In the genomic region with DNA sequence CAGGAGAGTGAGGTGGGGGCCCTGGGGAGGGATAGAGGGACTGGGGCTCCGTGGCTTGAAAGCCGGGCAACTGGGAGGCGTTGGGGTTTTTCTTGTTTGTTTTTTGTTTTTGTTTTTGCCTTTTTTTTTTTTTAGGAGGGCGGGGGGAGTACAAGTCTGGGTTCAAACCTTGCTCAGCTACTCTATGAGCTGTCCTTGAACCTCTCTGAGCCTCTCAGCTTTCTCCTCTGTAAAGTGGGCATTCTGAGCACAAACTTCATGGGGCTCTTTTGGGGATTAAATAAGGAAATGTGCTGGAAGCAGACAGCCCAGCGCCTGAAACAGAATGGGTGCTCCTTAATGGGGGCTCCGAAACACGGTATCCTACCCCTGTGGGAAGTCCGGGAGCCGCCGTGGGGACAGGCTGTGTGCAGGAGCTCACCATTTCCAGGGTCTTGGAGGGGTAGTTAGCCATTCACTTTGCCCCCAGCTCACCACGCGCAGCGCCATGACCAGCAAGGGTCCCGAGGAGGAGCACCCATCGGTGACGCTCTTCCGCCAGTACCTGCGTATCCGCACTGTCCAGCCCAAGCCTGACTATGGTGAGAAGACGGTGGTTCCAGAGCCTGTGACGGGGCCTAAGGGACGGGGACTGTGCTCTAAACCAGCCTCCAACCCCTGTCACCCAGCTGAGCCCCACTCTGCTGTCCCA, we compare ENCODE assay signal across 1 cellular context.
A peak's percentile ranks its signal among the peaks of the same experiment; 100 is the strongest.
TF ChIP-seq lines count a peak whose summit lies in the region.

No MANE protein-coding gene starts in this region.

TF ChIP-seq in K562, 482 proteins besides CTCF, POLR2A, EP300 and RAD21 (continues in another document):
- TF ChIP-seq C11orf30 (IDR thresholded peaks at IDR 0.05; ENCODE audit: low read depth) (no peak), PYGO2 (tag; IDR thresholded peaks at IDR 0.05) (no peak), TAF9B (IDR thresholded peaks at IDR 0.05; ENCODE audit: partially characterized antibody) (peak; percentile 26), POLR2H (tag; IDR thresholded peaks at IDR 0.05; ENCODE audit: low read depth) (peak; percentile 92), NBN (IDR thresholded peaks at IDR 0.05; ENCODE audit: low read depth) (0 out of 2 replicates have a peak, but pooled peaks have one; percentile 3), FOXK2 (conservative IDR thresholded peaks at IDR 0.05 in 1 of 2, IDR thresholded peaks at IDR 0.05 in 1 of 2; ENCODE audit: low read depth in 2 of 2) (0 out of 4 replicates have a peak, but pooled peaks have one; percentile 17 to 18), NCOA1 (IDR thresholded peaks at IDR 0.05; ENCODE audit: low read depth) (no peak), POLR2AphosphoS5 (IDR thresholded peaks at IDR 0.05; ENCODE audit: control insufficient read depth, insufficient read depth, low read depth, low read length) (peak; percentile 3; the same call in 1 of the 2 replicates), MTA2 (IDR thresholded peaks at IDR 0.05; ENCODE audit: low read depth) (0 out of 2 replicates have a peak, but pooled peaks have one; percentile 10), MED1 (CRISPR knock-in tag; IDR thresholded peaks at IDR 0.05; ENCODE audit: borderline replicate concordance) (no peak), ELF1 (tag; IDR thresholded peaks at IDR 0.05) (peak; percentile 37; the same call in 1 of the 2 replicates), ZNF584 (CRISPR knock-in tag; IDR thresholded peaks at IDR 0.05; ENCODE audit: low read depth) (no peak), HDAC2 (IDR thresholded peaks at IDR 0.05) (no peak), MYC (IDR thresholded peaks at IDR 0.05; ENCODE audit: low read depth, low read length) (no peak), MYC (CRISPR knock-in tag; IDR thresholded peaks at IDR 0.05; ENCODE audit: borderline replicate concordance, low read depth) (no peak), GTF2E2 (tag; IDR thresholded peaks at IDR 0.05) (0 out of 2 replicates have a peak, but pooled peaks have one; percentile 12), BRD4 (IDR thresholded peaks at IDR 0.05) (peak; percentile 27; the same call in 1 of the 2 replicates), TAF7 (tag; IDR thresholded peaks at IDR 0.05) (peak; percentile 65; the same call in 1 of the 2 replicates), NFRKB (IDR thresholded peaks at IDR 0.05; ENCODE audit: low read depth) (peak; percentile 61), SIN3B (IDR thresholded peaks at IDR 0.05; ENCODE audit: low read depth) (no peak), SMARCA4 (IDR thresholded peaks at IDR 0.05) (0 out of 2 replicates have a peak, but pooled peaks have one; percentile 21), BCOR (IDR thresholded peaks at IDR 0.05) (0 out of 2 replicates have a peak, but pooled peaks have one; percentile 49), FUS (optimal IDR thresholded peaks at IDR 0.05; ENCODE audit: low read depth, low read length) (no peak), POLR2B (IDR thresholded peaks at IDR 0.05; ENCODE audit: low read depth, partially characterized antibody) (peak; percentile 93), PHF8 (IDR thresholded peaks at IDR 0.05; ENCODE audit: borderline replicate concordance, low read length) (peak; percentile 56), GABPA (tag; conservative IDR thresholded peaks at IDR 0.05; ENCODE audit: low read depth) (peak; percentile 48), CHCHD3 (CRISPR knock-in tag; IDR thresholded peaks at IDR 0.05) (no peak), RBM17 (IDR thresholded peaks at IDR 0.05; ENCODE audit: borderline replicate concordance, low read depth, low read length) (no peak), MCM3 (IDR thresholded peaks at IDR 0.05) (no peak), TRIM28 (IDR thresholded peaks at IDR 0.05) (no peak; the same call in 1 of the 2 replicates), SAFB2 (IDR thresholded peaks at IDR 0.05; ENCODE audit: borderline replicate concordance, low read depth, low read length, severe bottlenecking) (no peak), MXI1 (IDR thresholded peaks at IDR 0.05; ENCODE audit: low read depth, low read length) (no peak), TCF3 (CRISPR knock-in tag; IDR thresholded peaks at IDR 0.05) (no peak), ZNF384 (IDR thresholded peaks at IDR 0.05; ENCODE audit: low read depth, low read length) (peak; percentile 57), ZNF717 (CRISPR knock-in tag; IDR thresholded peaks at IDR 0.05) (no peak)
- TF ChIP-seq, protein P1, sequence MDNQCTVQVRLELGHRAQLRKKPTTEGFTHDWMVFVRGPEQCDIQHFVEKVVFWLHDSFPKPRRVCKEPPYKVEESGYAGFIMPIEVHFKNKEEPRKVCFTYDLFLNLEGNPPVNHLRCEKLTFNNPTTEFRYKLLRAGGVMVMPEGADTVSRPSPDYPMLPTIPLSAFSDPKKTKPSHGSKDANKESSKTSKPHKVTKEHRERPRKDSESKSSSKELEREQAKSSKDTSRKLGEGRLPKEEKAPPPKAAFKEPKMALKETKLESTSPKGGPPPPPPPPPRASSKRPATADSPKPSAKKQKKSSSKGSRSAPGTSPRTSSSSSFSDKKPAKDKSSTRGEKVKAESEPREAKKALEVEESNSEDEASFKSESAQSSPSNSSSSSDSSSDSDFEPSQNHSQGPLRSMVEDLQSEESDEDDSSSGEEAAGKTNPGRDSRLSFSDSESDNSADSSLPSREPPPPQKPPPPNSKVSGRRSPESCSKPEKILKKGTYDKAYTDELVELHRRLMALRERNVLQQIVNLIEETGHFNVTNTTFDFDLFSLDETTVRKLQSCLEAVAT (IDR thresholded peaks at IDR 0.05): peak; percentile 59 to 67; a peak in 2 of 4 replicates
- TF ChIP-seq, protein P2, sequence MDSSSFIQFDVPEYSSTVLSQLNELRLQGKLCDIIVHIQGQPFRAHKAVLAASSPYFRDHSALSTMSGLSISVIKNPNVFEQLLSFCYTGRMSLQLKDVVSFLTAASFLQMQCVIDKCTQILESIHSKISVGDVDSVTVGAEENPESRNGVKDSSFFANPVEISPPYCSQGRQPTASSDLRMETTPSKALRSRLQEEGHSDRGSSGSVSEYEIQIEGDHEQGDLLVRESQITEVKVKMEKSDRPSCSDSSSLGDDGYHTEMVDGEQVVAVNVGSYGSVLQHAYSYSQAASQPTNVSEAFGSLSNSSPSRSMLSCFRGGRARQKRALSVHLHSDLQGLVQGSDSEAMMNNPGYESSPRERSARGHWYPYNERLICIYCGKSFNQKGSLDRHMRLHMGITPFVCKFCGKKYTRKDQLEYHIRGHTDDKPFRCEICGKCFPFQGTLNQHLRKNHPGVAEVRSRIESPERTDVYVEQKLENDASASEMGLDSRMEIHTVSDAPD (CRISPR knock-in tag; IDR thresholded peaks at IDR 0.05): no peak
- TF ChIP-seq, protein P3, sequence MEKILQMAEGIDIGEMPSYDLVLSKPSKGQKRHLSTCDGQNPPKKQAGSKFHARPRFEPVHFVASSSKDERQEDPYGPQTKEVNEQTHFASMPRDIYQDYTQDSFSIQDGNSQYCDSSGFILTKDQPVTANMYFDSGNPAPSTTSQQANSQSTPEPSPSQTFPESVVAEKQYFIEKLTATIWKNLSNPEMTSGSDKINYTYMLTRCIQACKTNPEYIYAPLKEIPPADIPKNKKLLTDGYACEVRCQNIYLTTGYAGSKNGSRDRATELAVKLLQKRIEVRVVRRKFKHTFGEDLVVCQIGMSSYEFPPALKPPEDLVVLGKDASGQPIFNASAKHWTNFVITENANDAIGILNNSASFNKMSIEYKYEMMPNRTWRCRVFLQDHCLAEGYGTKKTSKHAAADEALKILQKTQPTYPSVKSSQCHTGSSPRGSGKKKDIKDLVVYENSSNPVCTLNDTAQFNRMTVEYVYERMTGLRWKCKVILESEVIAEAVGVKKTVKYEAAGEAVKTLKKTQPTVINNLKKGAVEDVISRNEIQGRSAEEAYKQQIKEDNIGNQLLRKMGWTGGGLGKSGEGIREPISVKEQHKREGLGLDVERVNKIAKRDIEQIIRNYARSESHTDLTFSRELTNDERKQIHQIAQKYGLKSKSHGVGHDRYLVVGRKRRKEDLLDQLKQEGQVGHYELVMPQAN (IDR thresholded peaks at IDR 0.05; ENCODE audit: borderline replicate concordance): peak; percentile 68; the same call in 1 of the 2 replicates
- TF ChIP-seq, protein P4, sequence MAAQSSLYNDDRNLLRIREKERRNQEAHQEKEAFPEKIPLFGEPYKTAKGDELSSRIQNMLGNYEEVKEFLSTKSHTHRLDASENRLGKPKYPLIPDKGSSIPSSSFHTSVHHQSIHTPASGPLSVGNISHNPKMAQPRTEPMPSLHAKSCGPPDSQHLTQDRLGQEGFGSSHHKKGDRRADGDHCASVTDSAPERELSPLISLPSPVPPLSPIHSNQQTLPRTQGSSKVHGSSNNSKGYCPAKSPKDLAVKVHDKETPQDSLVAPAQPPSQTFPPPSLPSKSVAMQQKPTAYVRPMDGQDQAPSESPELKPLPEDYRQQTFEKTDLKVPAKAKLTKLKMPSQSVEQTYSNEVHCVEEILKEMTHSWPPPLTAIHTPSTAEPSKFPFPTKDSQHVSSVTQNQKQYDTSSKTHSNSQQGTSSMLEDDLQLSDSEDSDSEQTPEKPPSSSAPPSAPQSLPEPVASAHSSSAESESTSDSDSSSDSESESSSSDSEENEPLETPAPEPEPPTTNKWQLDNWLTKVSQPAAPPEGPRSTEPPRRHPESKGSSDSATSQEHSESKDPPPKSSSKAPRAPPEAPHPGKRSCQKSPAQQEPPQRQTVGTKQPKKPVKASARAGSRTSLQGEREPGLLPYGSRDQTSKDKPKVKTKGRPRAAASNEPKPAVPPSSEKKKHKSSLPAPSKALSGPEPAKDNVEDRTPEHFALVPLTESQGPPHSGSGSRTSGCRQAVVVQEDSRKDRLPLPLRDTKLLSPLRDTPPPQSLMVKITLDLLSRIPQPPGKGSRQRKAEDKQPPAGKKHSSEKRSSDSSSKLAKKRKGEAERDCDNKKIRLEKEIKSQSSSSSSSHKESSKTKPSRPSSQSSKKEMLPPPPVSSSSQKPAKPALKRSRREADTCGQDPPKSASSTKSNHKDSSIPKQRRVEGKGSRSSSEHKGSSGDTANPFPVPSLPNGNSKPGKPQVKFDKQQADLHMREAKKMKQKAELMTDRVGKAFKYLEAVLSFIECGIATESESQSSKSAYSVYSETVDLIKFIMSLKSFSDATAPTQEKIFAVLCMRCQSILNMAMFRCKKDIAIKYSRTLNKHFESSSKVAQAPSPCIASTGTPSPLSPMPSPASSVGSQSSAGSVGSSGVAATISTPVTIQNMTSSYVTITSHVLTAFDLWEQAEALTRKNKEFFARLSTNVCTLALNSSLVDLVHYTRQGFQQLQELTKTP (IDR thresholded peaks at IDR 0.05; ENCODE audit: low read depth in 1 of 2, partially characterized antibody in 2 of 2): peak in 1 of 2 experiments; percentile 37
- TF ChIP-seq, protein P5, sequence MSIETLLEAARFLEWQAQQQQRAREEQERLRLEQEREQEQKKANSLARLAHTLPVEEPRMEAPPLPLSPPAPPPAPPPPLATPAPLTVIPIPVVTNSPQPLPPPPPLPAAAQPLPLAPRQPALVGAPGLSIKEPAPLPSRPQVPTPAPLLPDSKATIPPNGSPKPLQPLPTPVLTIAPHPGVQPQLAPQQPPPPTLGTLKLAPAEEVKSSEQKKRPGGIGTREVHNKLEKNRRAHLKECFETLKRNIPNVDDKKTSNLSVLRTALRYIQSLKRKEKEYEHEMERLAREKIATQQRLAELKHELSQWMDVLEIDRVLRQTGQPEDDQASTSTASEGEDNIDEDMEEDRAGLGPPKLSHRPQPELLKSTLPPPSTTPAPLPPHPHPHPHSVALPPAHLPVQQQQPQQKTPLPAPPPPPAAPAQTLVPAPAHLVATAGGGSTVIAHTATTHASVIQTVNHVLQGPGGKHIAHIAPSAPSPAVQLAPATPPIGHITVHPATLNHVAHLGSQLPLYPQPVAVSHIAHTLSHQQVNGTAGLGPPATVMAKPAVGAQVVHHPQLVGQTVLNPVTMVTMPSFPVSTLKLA (conservative IDR thresholded peaks at IDR 0.05): no peak; a peak in 1 of 4 replicates
- TF ChIP-seq, protein P6, sequence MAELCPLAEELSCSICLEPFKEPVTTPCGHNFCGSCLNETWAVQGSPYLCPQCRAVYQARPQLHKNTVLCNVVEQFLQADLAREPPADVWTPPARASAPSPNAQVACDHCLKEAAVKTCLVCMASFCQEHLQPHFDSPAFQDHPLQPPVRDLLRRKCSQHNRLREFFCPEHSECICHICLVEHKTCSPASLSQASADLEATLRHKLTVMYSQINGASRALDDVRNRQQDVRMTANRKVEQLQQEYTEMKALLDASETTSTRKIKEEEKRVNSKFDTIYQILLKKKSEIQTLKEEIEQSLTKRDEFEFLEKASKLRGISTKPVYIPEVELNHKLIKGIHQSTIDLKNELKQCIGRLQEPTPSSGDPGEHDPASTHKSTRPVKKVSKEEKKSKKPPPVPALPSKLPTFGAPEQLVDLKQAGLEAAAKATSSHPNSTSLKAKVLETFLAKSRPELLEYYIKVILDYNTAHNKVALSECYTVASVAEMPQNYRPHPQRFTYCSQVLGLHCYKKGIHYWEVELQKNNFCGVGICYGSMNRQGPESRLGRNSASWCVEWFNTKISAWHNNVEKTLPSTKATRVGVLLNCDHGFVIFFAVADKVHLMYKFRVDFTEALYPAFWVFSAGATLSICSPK (IDR thresholded peaks at IDR 0.05; ENCODE audit: borderline replicate concordance): 0 out of 2 replicates have a peak, but pooled peaks have one; percentile 66
- TF ChIP-seq, protein P7, sequence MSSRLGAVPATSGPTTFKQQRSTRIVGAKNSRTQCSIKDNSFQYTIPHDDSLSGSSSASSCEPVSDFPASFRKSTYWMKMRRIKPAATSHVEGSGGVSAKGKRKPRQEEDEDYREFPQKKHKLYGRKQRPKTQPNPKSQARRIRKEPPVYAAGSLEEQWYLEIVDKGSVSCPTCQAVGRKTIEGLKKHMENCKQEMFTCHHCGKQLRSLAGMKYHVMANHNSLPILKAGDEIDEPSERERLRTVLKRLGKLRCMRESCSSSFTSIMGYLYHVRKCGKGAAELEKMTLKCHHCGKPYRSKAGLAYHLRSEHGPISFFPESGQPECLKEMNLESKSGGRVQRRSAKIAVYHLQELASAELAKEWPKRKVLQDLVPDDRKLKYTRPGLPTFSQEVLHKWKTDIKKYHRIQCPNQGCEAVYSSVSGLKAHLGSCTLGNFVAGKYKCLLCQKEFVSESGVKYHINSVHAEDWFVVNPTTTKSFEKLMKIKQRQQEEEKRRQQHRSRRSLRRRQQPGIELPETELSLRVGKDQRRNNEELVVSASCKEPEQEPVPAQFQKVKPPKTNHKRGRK (tag; IDR thresholded peaks at IDR 0.05): no peak
- TF ChIP-seq, protein P8, sequence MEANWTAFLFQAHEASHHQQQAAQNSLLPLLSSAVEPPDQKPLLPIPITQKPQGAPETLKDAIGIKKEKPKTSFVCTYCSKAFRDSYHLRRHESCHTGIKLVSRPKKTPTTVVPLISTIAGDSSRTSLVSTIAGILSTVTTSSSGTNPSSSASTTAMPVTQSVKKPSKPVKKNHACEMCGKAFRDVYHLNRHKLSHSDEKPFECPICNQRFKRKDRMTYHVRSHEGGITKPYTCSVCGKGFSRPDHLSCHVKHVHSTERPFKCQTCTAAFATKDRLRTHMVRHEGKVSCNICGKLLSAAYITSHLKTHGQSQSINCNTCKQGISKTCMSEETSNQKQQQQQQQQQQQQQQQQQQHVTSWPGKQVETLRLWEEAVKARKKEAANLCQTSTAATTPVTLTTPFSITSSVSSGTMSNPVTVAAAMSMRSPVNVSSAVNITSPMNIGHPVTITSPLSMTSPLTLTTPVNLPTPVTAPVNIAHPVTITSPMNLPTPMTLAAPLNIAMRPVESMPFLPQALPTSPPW (CRISPR knock-in tag; IDR thresholded peaks at IDR 0.05): no peak
- TF ChIP-seq, protein P9, sequence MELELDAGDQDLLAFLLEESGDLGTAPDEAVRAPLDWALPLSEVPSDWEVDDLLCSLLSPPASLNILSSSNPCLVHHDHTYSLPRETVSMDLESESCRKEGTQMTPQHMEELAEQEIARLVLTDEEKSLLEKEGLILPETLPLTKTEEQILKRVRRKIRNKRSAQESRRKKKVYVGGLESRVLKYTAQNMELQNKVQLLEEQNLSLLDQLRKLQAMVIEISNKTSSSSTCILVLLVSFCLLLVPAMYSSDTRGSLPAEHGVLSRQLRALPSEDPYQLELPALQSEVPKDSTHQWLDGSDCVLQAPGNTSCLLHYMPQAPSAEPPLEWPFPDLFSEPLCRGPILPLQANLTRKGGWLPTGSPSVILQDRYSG (tag; conservative IDR thresholded peaks at IDR 0.05; ENCODE audit: low read depth): no peak
